ENCODE assay signal across 8 cellular contexts in genomic region chr4:80265571-80266266, GRCh38. TPM values are rescaled to one million over a fixed set of nuclear protein-coding genes. Genes with fewer than 3 reads are reported as not detected.
DNase-seq lines count a peak whose midpoint lies in the region; FAIRE-seq and TF ChIP-seq lines count a peak whose summit lies in the region.

No MANE protein-coding gene starts in this region.

- H3K79me2 ChIP-seq in astrocyte (ENCODE audit: insufficient read depth, low read length) (peaks cover 58% of the 10 kb centered on the region), keratinocyte (ENCODE audit: control insufficient read depth, insufficient read depth, low read length) (no peaks in the 10 kb centered on the region)

- peaks cover 9% of the 10 kb centered on the region for H3K4me1 Mint-ChIP-seq in astrocyte (ENCODE audit: low read depth, unreplicated experiment)

- H3K4me1 ChIP-seq in HEK293 (ENCODE audit: control insufficient read depth, insufficient read depth, low read length) (no peaks in the 10 kb centered on the region), astrocyte (ENCODE audit: insufficient read depth, low read length) (peaks cover 29% of the 10 kb centered on the region), keratinocyte (ENCODE audit: control insufficient read depth, extremely low read depth, insufficient read depth, low read length) (peaks cover 13% of the 10 kb centered on the region), testis (peaks cover 15% of the 10 kb centered on the region)

- DNase-seq in AG09309 (ENCODE audit: low read depth) = peak; percentile 57
- peak; percentile 84 for DNase-seq in astrocyte (ENCODE audit: low read depth)
- DNase-seq in keratinocyte (ENCODE audit: low read depth, low spot score) = peak; percentile 11
- no peak for DNase-seq in testis
- DNase-seq in activated effector memory CD4-positive, alpha-beta T cell treated with anti-CD3 and anti-CD28 coated beads, Interleukin-2, amount 50 U/mL, for 16 hours = no peak
- DNase-seq in KG1 (lab: John Stamatoyannopoulos, UW) = no peak
- DNase-seq in GDM1 (lab: John Stamatoyannopoulos, UW) = no peak

- no peaks in the 10 kb centered on the region for H3K9me3 Mint-ChIP-seq in astrocyte (ENCODE audit: unreplicated experiment)

- dilution Hi-C loops in keratinocyte (cut with MboI; ENCODE audit: extremely low pct_ligation_motif_present, low sequenced_read_pairs) = no loop called here

- H3K27ac Mint-ChIP-seq in astrocyte (ENCODE audit: unreplicated experiment) = peak overlapping the region; percentile 79

- TF ChIP-seq POLR2A in testis (IDR thresholded peaks at IDR 0.05) = no peak

- peak overlapping the region; percentile 93 for H3K4me2 ChIP-seq in astrocyte (ENCODE audit: low read length)
- H3K4me2 ChIP-seq in keratinocyte (ENCODE audit: control insufficient read depth, extremely low read depth, insufficient read depth, low read depth, low read length) = peak overlapping the region; percentile 97

- H3K27me3 Mint-ChIP-seq in astrocyte (ENCODE audit: low read depth, unreplicated experiment) = peaks cover 87% of the 10 kb centered on the region

- WGBS in testis, 2 donors = 0 to 1% methylated on average over 12 to 36 of the region's 36 CpGs

- H3K9ac ChIP-seq in astrocyte (ENCODE audit: low read length) = peak overlapping the region; percentile 98
- peak overlapping the region; percentile 79 for H3K9ac ChIP-seq in keratinocyte (ENCODE audit: control insufficient read depth, extremely low read depth, insufficient read depth, low read length)

- POLR2A ChIA-PET in HEK293 (lab: Yijun Ruan, JAX) = interaction anchor here (0.6 to 1.9 kb wide), 6 partner anchors 17 to 57 kb away, joined by 3 to 8 read pairs (median 4); no protein-coding TSS in a partner anchor

- no peaks in the 10 kb centered on the region for H3K9me1 ChIP-seq in keratinocyte (ENCODE audit: control insufficient read depth, extremely low read depth, insufficient read depth, low read length)

- no peaks in the 10 kb centered on the region for H3K9me3 ChIP-seq in HEK293 (ENCODE audit: control insufficient read depth, insufficient read depth, low read depth, low read length)
- no peaks in the 10 kb centered on the region for H3K9me3 ChIP-seq in astrocyte (ENCODE audit: insufficient read depth, low read depth, low read length)
- no peaks in the 10 kb centered on the region for H3K9me3 ChIP-seq in keratinocyte (ENCODE audit: control insufficient read depth, low read depth, low read length)
- H3K9me3 ChIP-seq in testis = no peaks in the 10 kb centered on the region

- H3K4me3 Mint-ChIP-seq in astrocyte (ENCODE audit: unreplicated experiment) = peak overlapping the region; percentile 93

- intact Hi-C loops in testis (cut with DNase I; ENCODE audit: low total_unique reads) = no loop called here

- no peaks in the 10 kb centered on the region for H3K36me3 ChIP-seq in HEK293 (ENCODE audit: control insufficient read depth in 2 of 2, insufficient read depth in 1 of 2, low read length in 2 of 2)
- no peaks in the 10 kb centered on the region for H3K36me3 ChIP-seq in astrocyte (ENCODE audit: insufficient read depth, low read length)
- no peaks in the 10 kb centered on the region for H3K36me3 ChIP-seq in keratinocyte (ENCODE audit: control insufficient read depth in 2 of 2, extremely low read depth in 1 of 2, insufficient read depth in 2 of 2, low read length in 2 of 2)
- no peaks in the 10 kb centered on the region for H3K36me3 ChIP-seq in testis (ENCODE audit: low read depth, missing control alignments)

- H3K27ac ChIP-seq in HEK293 (ENCODE audit: extremely low read depth, low read depth, low read length) (peak overlapping the region; percentile 26; the same call in 1 of the 2 replicates), astrocyte (ENCODE audit: low read depth, low read length) (peak overlapping the region; percentile 98), keratinocyte (ENCODE audit: control insufficient read depth, insufficient read depth, low read length) (peak overlapping the region; percentile 44), testis (no peak overlapping the region)

- H4K20me1 ChIP-seq in astrocyte (ENCODE audit: insufficient read depth, low read length) (peaks cover 30% of the 10 kb centered on the region), keratinocyte (ENCODE audit: control insufficient read depth, extremely low read depth, insufficient read depth, low read length) (no peaks in the 10 kb centered on the region)

- H3K36me3 Mint-ChIP-seq in astrocyte (ENCODE audit: low read depth, unreplicated experiment) = no peaks in the 10 kb centered on the region

- H3K4me3 ChIP-seq in AG09309 (ENCODE audit: control insufficient read depth, low read depth, low read length) (peak overlapping the region; percentile 91), HEK293 (ENCODE audit: low read depth, low read length) (peak overlapping the region; percentile 60), astrocyte (ENCODE audit: insufficient read depth, low read depth, low read length) (peak overlapping the region; percentile 94), keratinocyte (ENCODE audit: control insufficient read depth in 2 of 3, extremely low read depth in 1 of 3, insufficient read depth in 2 of 3, low read depth in 1 of 3, low read length in 3 of 3) (peak overlapping the region; percentile 50 to 83 (median 75)), testis (peak overlapping the region; percentile 21 to 42)

- CTCF ChIA-PET in HEK293 (lab: Yijun Ruan, JAX) = interaction anchor here (0.7 to 1.6 kb wide), 3 partner anchors 15 to 64 kb away, joined by 3 read pairs; no protein-coding TSS in a partner anchor

- no peaks in the 10 kb centered on the region for H3K27me3 ChIP-seq in astrocyte (ENCODE audit: insufficient read depth, low read length)
- H3K27me3 ChIP-seq in keratinocyte (ENCODE audit: control insufficient read depth, extremely low read depth, insufficient read depth, low read length) = peaks cover 53% of the 10 kb centered on the region
- H3K27me3 ChIP-seq in testis = peaks cover 8% of the 10 kb centered on the region

- H2AFZ ChIP-seq in astrocyte (ENCODE audit: low read depth, low read length) (peak overlapping the region; percentile 72), keratinocyte (ENCODE audit: control insufficient read depth, low read length) (peak overlapping the region; percentile 93)

- FAIRE-seq in astrocyte (lab: Jason Lieb, UNC) = no peak
- FAIRE-seq in keratinocyte (lab: Jason Lieb, UNC) = peak; percentile 96

- TF ChIP-seq CTCF in AG09309 (IDR thresholded peaks at IDR 0.05; ENCODE audit: control insufficient read depth, insufficient read depth, low read depth, low read length, missing control alignments) = no peak
- no peak for TF ChIP-seq CTCF in HEK293 (tag by site-specific recombination; IDR thresholded peaks at IDR 0.05)
- TF ChIP-seq CTCF in astrocyte (IDR thresholded peaks at IDR 0.05; ENCODE audit: insufficient read depth, low read depth, low read length) = no peak
- TF ChIP-seq CTCF in keratinocyte (optimal IDR thresholded peaks at IDR 0.05 in 1 of 3, IDR thresholded peaks at IDR 0.05 in 1 of 3, conservative IDR thresholded peaks at IDR 0.05 in 1 of 3; ENCODE audit: extremely low read depth in 1 of 3, insufficient read depth in 2 of 3, low read length in 3 of 3) = no peak
- TF ChIP-seq CTCF in testis (IDR thresholded peaks at IDR 0.05) = no peak

TF ChIP-seq in HEK293, 187 proteins besides CTCF, POLR2A, EP300 and RAD21 (continues in another document):
- TF ChIP-seq ZBTB48 (tag by site-specific recombination; IDR thresholded peaks at IDR 0.05) (peak; percentile 66; the same call in 1 of the 2 replicates), ZNF792 (tag by site-specific recombination; IDR thresholded peaks at IDR 0.05) (no peak), HOXC10 (CRISPR knock-in tag; IDR thresholded peaks at IDR 0.05) (no peak), ZBTB6 (tag by site-specific recombination; IDR thresholded peaks at IDR 0.05) (no peak), ZNF544 (tag by site-specific recombination; IDR thresholded peaks at IDR 0.05) (no peak), ZNF394 (tag by site-specific recombination; IDR thresholded peaks at IDR 0.05; ENCODE audit: borderline replicate concordance) (no peak), ZNF449 (tag by site-specific recombination; IDR thresholded peaks at IDR 0.05) (peak; percentile 61; the same call in 1 of the 2 replicates), ZNF157 (tag by site-specific recombination; IDR thresholded peaks at IDR 0.05) (no peak), ZNF138 (tag by site-specific recombination; IDR thresholded peaks at IDR 0.05; ENCODE audit: borderline replicate concordance) (no peak), ZNF350 (tag by site-specific recombination; IDR thresholded peaks at IDR 0.05) (no peak), ZNF629 (tag by site-specific recombination; IDR thresholded peaks at IDR 0.05) (no peak)

RNA-seq across cellular contexts. Expression of gene FGF5, which starts 0.7 kb away (rescaled TPM):
- total RNA-seq in astrocyte (2.1 and 2.4 TPM in 2 replicates), testis (not detected)
- polyA plus RNA-seq in keratinocyte (3.9 to 5.4 TPM (median 4.4 TPM) in 3 replicates), testis (ENCODE audit: insufficient read depth, low read depth, low replicate concordance) (not detected)
- polyA plus RNA-seq in keratinocyte (2011; ENCODE audit: low read depth) = 1.9 TPM
- 4.4 and 6.0 TPM in 2 replicates for polyA plus RNA-seq in keratinocyte (2011; cell fraction: cytosol; rRNA removed)
- polyA plus RNA-seq in keratinocyte (2011; cell fraction: nucleus; rRNA removed) = 4.9 and 5.1 TPM in 2 replicates
- polyA plus RNA-seq in keratinocyte (2012; ENCODE audit: low replicate concordance) = 1.0 and 5.1 TPM in 2 replicates
- 4.7 to 8.3 TPM (median 5.6 TPM) in 3 replicates for polyA minus RNA-seq in keratinocyte
- 12.3 TPM for polyA minus RNA-seq in keratinocyte (2011; cell fraction: cytosol; rRNA and poly(A)+ RNA removed)
- polyA minus RNA-seq in keratinocyte (2011; cell fraction: nucleus; rRNA and poly(A)+ RNA removed) = 7.5 and 12.9 TPM in 2 replicates

Comparison
In these comparisons a context has a peak if more than half of its experiments do, and no peak if none do; other contexts are left out.
1. DNase-seq: peak in AG09309 (single experiment), astrocyte (single experiment) and keratinocyte (single experiment); none in testis (single experiment), activated effector memory CD4-positive, alpha-beta T cell treated with anti-CD3 and anti-CD28 coated beads, Interleukin-2, amount 50 U/mL, for 16 hours (single experiment), KG1 (single experiment) and GDM1 (single experiment).
2. H3K4me3 ChIP-seq: peak in every context shown above with its lines; median percentile 94 in astrocyte; 91 in AG09309; 75 in keratinocyte; 60 in HEK293; 32 in testis.
3. H3K27ac ChIP-seq: peak in HEK293 (single experiment), astrocyte (single experiment) and keratinocyte (single experiment); none in testis (0 of 2).